8 cellular contexts compared by ENCODE assay signal in the genomic region with DNA sequence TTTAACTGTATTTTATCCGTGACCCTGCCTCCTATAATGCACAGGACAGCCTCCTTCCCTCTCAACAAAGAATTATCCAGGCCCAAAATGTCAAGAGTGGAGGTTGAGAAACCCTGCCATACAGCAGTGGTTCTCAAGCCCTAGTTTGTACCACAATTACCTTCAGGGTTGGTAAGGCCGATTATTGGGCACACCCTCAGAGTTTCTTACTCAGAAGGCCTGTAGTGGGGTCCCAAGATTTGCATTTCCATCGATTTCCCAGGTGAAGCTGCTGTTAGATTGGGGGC. TPM values are rescaled to one million over a fixed set of nuclear protein-coding genes. Genes with fewer than 3 reads are reported as not detected.
DNase-seq lines count a peak whose midpoint lies in the region; ATAC-seq and TF ChIP-seq lines count a peak whose summit lies in the region.

No MANE protein-coding gene starts in this region.

- intact Hi-C loops in dorsolateral prefrontal cortex (cut with DNase I): no loop called here

- H3K36me3 Mint-ChIP-seq in neural crest cell (ENCODE audit: low read depth): peaks cover 11% of the 10 kb centered on the region

- no peak for TF ChIP-seq CTCF in C4-2B (conservative IDR thresholded peaks at IDR 0.05)
- no peak for TF ChIP-seq CTCF in dorsolateral prefrontal cortex (IDR thresholded peaks at IDR 0.05 in 54 of 56, conservative IDR thresholded peaks at IDR 0.05 in 2 of 56; ENCODE audit: low read depth in 1 of 56, partially characterized antibody in 56 of 56)
- TF ChIP-seq CTCF in neural crest cell (conservative IDR thresholded peaks at IDR 0.05): no peak

- peaks cover 9% of the 10 kb centered on the region; the same call in 1 of the 2 replicates for H3K27me3 ChIP-seq in MG63
- H3K27me3 ChIP-seq in dorsolateral prefrontal cortex: no peaks in the 10 kb centered on the region

- no peaks in the 10 kb centered on the region for H3K36me3 ChIP-seq in MG63

- H3K4me3 ChIP-seq in MG63: peak overlapping the region; percentile 72
- H3K4me3 ChIP-seq in dorsolateral prefrontal cortex: peak overlapping the region; percentile 52 to 93 (median 77)

- H3K27ac Mint-ChIP-seq in neural crest cell (ENCODE audit: unreplicated experiment): peak overlapping the region; percentile 46

- H3K27ac ChIP-seq in C4-2B (peak overlapping the region; percentile 89), dorsolateral prefrontal cortex (peak overlapping the region in 58 of 59 donors; percentile 73 to 98 (median 93))

- H3K4me1 Mint-ChIP-seq in neural crest cell: peaks cover 25% of the 10 kb centered on the region

- no peaks in the 10 kb centered on the region for H3K9me3 ChIP-seq in MG63

- H3K27me3 Mint-ChIP-seq in neural crest cell (ENCODE audit: low read depth): peaks cover 24% of the 10 kb centered on the region

- peak overlapping the region; percentile 88 for H3K4me3 Mint-ChIP-seq in neural crest cell

- no peaks in the 10 kb centered on the region for H3K9me3 Mint-ChIP-seq in neural crest cell

- no peak for DNase-seq in MG63
- no peak for DNase-seq in dorsolateral prefrontal cortex
- no peak for DNase-seq in neural crest cell (ENCODE audit: low read depth, low spot score)
- no peak for DNase-seq in DMS 273 (lab: John Stamatoyannopoulos, UW; ENCODE audit: unreplicated experiment)
- DNase-seq in NOMO-1 (lab: John Stamatoyannopoulos, UW; ENCODE audit: unreplicated experiment in 2 of 2): no peak

- no peak for ATAC-seq in GM18517 (IDR thresholded peaks at IDR 0.05; ENCODE audit: unreplicated experiment)
- ATAC-seq in HG03175 (IDR thresholded peaks at IDR 0.05; ENCODE audit: unreplicated experiment): no peak

RNA-seq across cellular contexts. Expression of gene PGBD2, which starts 0.4 kb away (rescaled TPM):
- 7.0 and 9.6 TPM in 2 replicates for total RNA-seq in MG63 (2014; rRNA removed; shearing (Covaris generic); ENCODE audit: low replicate concordance)
- 10 to 100 TPM in 1 of 120 experiments, 1 to 10 TPM in 119; 3.2 to 11.1 (median 6.2) TPM for total RNA-seq in dorsolateral prefrontal cortex
- 9.7 and 10.8 TPM in 2 replicates for total RNA-seq in neural crest cell

RNA-seq across cellular contexts. Expression of gene ZNF692, which starts 46.7 kb away (rescaled TPM):
- 14.3 and 14.7 TPM in 2 replicates for total RNA-seq in MG63 (2014; rRNA removed; shearing (Covaris generic); ENCODE audit: low replicate concordance)
- total RNA-seq in dorsolateral prefrontal cortex: 100 to 1,000 TPM in 5 of 120 experiments, 10 to 100 TPM in 115; 27.9 to 117 (median 68.8) TPM
- total RNA-seq in neural crest cell: 72.5 and 72.8 TPM in 2 replicates
